In genomic region chr10:87558333-87558732, GRCh38 we compare ENCODE assay signal across 29 cellular contexts.
"Had no signal": no experiment of that assay in that cellular context is flagged by ENCODE, and none has a peak within 500 bp of the region (broad histone marks: within the 10 kb centered on the region; RNA-seq: fewer than 3 reads in every experiment).

No MANE protein-coding gene starts in this region.

- H3K27ac Mint-ChIP-seq: activated CD4-positive, alpha-beta T cell treated with anti-CD3 and anti-CD28 coated beads for 36 hours; activated CD4-positive, alpha-beta T cell treated with anti-CD3 and anti-CD28 coated beads, Interleukin-2, amount 10 ng/mL, durations not matched to agents 7 days and 5 days; activated CD8-positive, alpha-beta T cell treated with anti-CD3 and anti-CD28 coated beads, Interleukin-2, amount 10 ng/mL, durations not matched to agents 7 days and 5 days; activated naive CD4-positive, alpha-beta T cell treated with anti-CD3 and anti-CD28 coated beads, Interleukin-2, amount 50 U/mL, for 24 hours; activated naive CD8-positive, alpha-beta T cell treated with anti-CD3 and anti-CD28 coated beads, Interleukin-2, amount 10 ng/mL, durations not matched to agents 7 days and 5 days; activated T-helper 17 cell treated with anti-CD3 and anti-CD28 coated beads, Interleukin-2, amount 50 U/mL, for 72 hours; T-helper 1 cell treated with Interleukin-12 subunit alpha and Interleukin-12 subunit beta and Interleukin-4 antibody, amounts not matched to agents 30 μg/mL and 1 μg/mL, for 36 hours; T-helper 2 cell treated with Interferon-gamma antibody and Interleukin-4, amounts not matched to agents 5 μg/mL and 100 μg/mL, for 36 hours had no signal

- DNase-seq: activated CD4-positive, alpha-beta T cell treated with anti-CD3 and anti-CD28 coated beads for 36 hours; activated CD4-positive, alpha-beta T cell treated with anti-CD3 and anti-CD28 coated beads, Interleukin-2, amount 10 ng/mL, durations not matched to agents 7 days and 5 days; activated CD4-positive, alpha-beta T cell treated with anti-CD3 and anti-CD28 coated beads, Interleukin-2, amount 50 U/mL, for 48 hours; activated CD8-positive, alpha-beta T cell treated with anti-CD3 and anti-CD28 coated beads, Interleukin-2, amount 10 ng/mL, durations not matched to agents 7 days and 5 days; activated effector memory CD4-positive, alpha-beta T cell treated with anti-CD3 and anti-CD28 coated beads, Interleukin-2, amount 50 U/mL, for 16 hours; activated naive CD4-positive, alpha-beta T cell treated with Interleukin-2 at 50 U/mL for 16 hours; activated naive CD8-positive, alpha-beta T cell treated with anti-CD3 and anti-CD28 coated beads, Interleukin-2, amount 10 ng/mL, durations not matched to agents 7 days and 5 days; activated T-cell treated with anti-CD3 and anti-CD28 coated beads, Interleukin-2, amount 50 U/mL, for 48 hours; amygdala; KG1; NCI-H1105; NCI-H1417 treated with DMSO at 0.1 percent for 48 hours; NCI-H187 treated with DMSO at 0.1 percent for 48 hours; NCI-H2081 treated with DMSO at 0.1 percent for 48 hours; NCI-H226; NCI-H446 treated with DMSO at 0.1 percent for 48 hours; NCI-H524; NCI-H748 treated with DMSO at 0.1 percent for 48 hours; PC-9 had no signal

- H3K36me3 ChIP-seq: cardiac muscle cell had no signal

- H3K4me3 Mint-ChIP-seq: activated CD4-positive, alpha-beta T cell treated with anti-CD3 and anti-CD28 coated beads for 36 hours; activated CD4-positive, alpha-beta T cell treated with anti-CD3 and anti-CD28 coated beads, Interleukin-2, amount 10 ng/mL, durations not matched to agents 7 days and 5 days; activated CD8-positive, alpha-beta T cell treated with anti-CD3 and anti-CD28 coated beads, Interleukin-2, amount 10 ng/mL, durations not matched to agents 7 days and 5 days; activated naive CD4-positive, alpha-beta T cell treated with anti-CD3 and anti-CD28 coated beads, Interleukin-2, amount 50 U/mL, for 24 hours; activated naive CD8-positive, alpha-beta T cell treated with anti-CD3 and anti-CD28 coated beads, Interleukin-2, amount 10 ng/mL, durations not matched to agents 7 days and 5 days; activated T-helper 17 cell treated with anti-CD3 and anti-CD28 coated beads, Interleukin-2, amount 50 U/mL, for 72 hours; central memory CD8-positive, alpha-beta T cell; T-helper 1 cell treated with Interleukin-12 subunit alpha and Interleukin-12 subunit beta and Interleukin-4 antibody, amounts not matched to agents 30 μg/mL and 1 μg/mL, for 36 hours; T-helper 2 cell treated with Interferon-gamma antibody and Interleukin-4, amounts not matched to agents 5 μg/mL and 100 μg/mL, for 36 hours had no signal

- H3K4me1 Mint-ChIP-seq: activated CD4-positive, alpha-beta T cell treated with anti-CD3 and anti-CD28 coated beads, Interleukin-2, amount 10 ng/mL, durations not matched to agents 7 days and 5 days; activated naive CD4-positive, alpha-beta T cell treated with anti-CD3 and anti-CD28 coated beads, Interleukin-2, amount 50 U/mL, for 24 hours; activated naive CD8-positive, alpha-beta T cell treated with anti-CD3 and anti-CD28 coated beads, Interleukin-2, amount 10 ng/mL, durations not matched to agents 7 days and 5 days; activated T-helper 17 cell treated with anti-CD3 and anti-CD28 coated beads, Interleukin-2, amount 50 U/mL, for 72 hours; central memory CD8-positive, alpha-beta T cell had no signal

- H3K4me3 ChIP-seq: ascending aorta, cardiac muscle cell, PC-9 had no signal

- H3K9me3 Mint-ChIP-seq: T-helper 2 cell treated with Interferon-gamma antibody and Interleukin-4, amounts not matched to agents 5 μg/mL and 100 μg/mL, for 36 hours had no signal

- H3K9me3 ChIP-seq: ascending aorta had no signal

- ATAC-seq: activated CD4-positive, alpha-beta T cell treated with anti-CD3 and anti-CD28 coated beads for 36 hours; activated CD4-positive, CD25-positive, alpha-beta regulatory T cell treated with anti-CD3 and anti-CD28 coated beads, Interleukin-2, amount 50 U/mL, for 24 hours; activated CD8-positive, alpha-beta T cell treated with anti-CD3 and anti-CD28 coated beads, Interleukin-2, amount 10 ng/mL, durations not matched to agents 7 days and 5 days; activated T-helper 17 cell treated with anti-CD3 and anti-CD28 coated beads, Interleukin-2, amount 50 U/mL, for 72 hours; Right ventricle myocardium inferior had no signal

- H3K27me3 ChIP-seq: ascending aorta, cardiac muscle cell had no signal

- H3K4me1 ChIP-seq: ascending aorta had no signal

- H3K27ac ChIP-seq: ascending aorta, cardiac muscle cell, PC-9, RWPE1 had no signal

- H3K4me2 ChIP-seq: PC-9 had no signal

- H2AFZ ChIP-seq: PC-9 had no signal
